In genomic region chr17:80195141-80195540, GRCh38 we compare ENCODE assay signal across 32 cellular contexts. TPM values are rescaled to one million over a fixed set of nuclear protein-coding genes. Genes with fewer than 3 reads are reported as not detected.
"Had no signal": no experiment of that assay in that cellular context is flagged by ENCODE, and none has a peak within 500 bp of the region (broad histone marks: within the 10 kb centered on the region; RNA-seq: fewer than 3 reads in every experiment).

No MANE protein-coding gene starts in this region.

- H2AFZ ChIP-seq: neural progenitor cell had no signal

- DNase-seq: heart left ventricle; hypothalamus; immature natural killer cell; left colon; left lung; lower lobe of right lung; mammary epithelial cell; mesendoderm; naive B cell; natural killer cell; nephron progenitor cell; sigmoid colon; small intestine; stimulated activated CD4-positive, alpha-beta T cell treated with anti-CD3 and anti-CD28 coated beads, Interleukin-1b, Interleukin-23, amount 100 ng/mL, for 48 hours; stimulated activated CD4-positive, alpha-beta T cell treated with anti-CD3 and anti-CD28 coated beads, Interleukin-2, amount 100 ng/mL, for 48 hours; stimulated activated CD4-positive, alpha-beta T cell treated with anti-CD3 and anti-CD28 coated beads, Interleukin-4, amount 100 ng/mL, for 4 hours; stimulated activated CD8-positive, alpha-beta memory T cell treated with anti-CD3 and anti-CD28 coated beads, Interleukin-4, amount 100 ng/mL, for 48 hours; stimulated activated naive CD4-positive, alpha-beta T cell treated with Interleukin-2 at 50 U/mL for 16 hours; stimulated activated naive CD8-positive, alpha-beta T cell treated with anti-CD3 and anti-CD28 coated beads, Interleukin-15, amount 100 ng/mL, for 72 hours; substantia nigra; transverse colon had no signal

- ATAC-seq: heart left ventricle; left colon; right cardiac atrium; stimulated activated memory B cell treated with anti-CD40 and anti-IgM and Interleukin-4, amounts not matched to agents 10 μg/mL and 1 μg/mL and 100 μg/mL, for 72 hours had no signal

- H3K4me2 ChIP-seq: neural progenitor cell had no signal

- H3K36me3 ChIP-seq: heart left ventricle, left lung, lower lobe of right lung, neural progenitor cell, ovary, sigmoid colon, transverse colon, upper lobe of left lung had no signal

- H3K9ac ChIP-seq: neural progenitor cell had no signal

- H3K9me3 ChIP-seq: heart left ventricle, left lung, lower lobe of right lung, ovary, sigmoid colon, transverse colon, upper lobe of left lung had no signal

- H3K27me3 ChIP-seq: neural progenitor cell, ovary, upper lobe of left lung had no signal

- H3K9me3 Mint-ChIP-seq: immature natural killer cell; mesothelial cell of epicardium; naive B cell; natural killer cell; nephron progenitor cell; neural progenitor cell; stimulated activated memory B cell treated with anti-CD40 and anti-IgM and Interleukin-4, amounts not matched to agents 10 μg/mL and 1 μg/mL and 100 μg/mL, for 72 hours had no signal

- H3K4me3 Mint-ChIP-seq: immature natural killer cell; mesothelial cell of epicardium; naive B cell; natural killer cell; nephron progenitor cell; neural progenitor cell; stimulated activated memory B cell treated with anti-CD40 and anti-IgM and Interleukin-4, amounts not matched to agents 10 μg/mL and 1 μg/mL and 100 μg/mL, for 72 hours; stimulated activated naive CD8-positive, alpha-beta T cell treated with anti-CD3 and anti-CD28 coated beads, Interleukin-15, amount 100 ng/mL, for 72 hours had no signal

- FAIRE-seq: islet of Langerhans, kidney, small intestine, urothelium cell line had no signal

- H3K27ac ChIP-seq: heart left ventricle, left lung, lower lobe of right lung, neural progenitor cell, ovary, sigmoid colon, transverse colon, upper lobe of left lung had no signal

- H3K4me3 ChIP-seq: heart left ventricle, left lung, lower lobe of right lung, neural progenitor cell, ovary, sigmoid colon, transverse colon, upper lobe of left lung had no signal

- H3K4me1 ChIP-seq: neural progenitor cell, sigmoid colon, transverse colon had no signal

- H3K4me1 Mint-ChIP-seq: immature natural killer cell, naive B cell, natural killer cell had no signal

- H3K36me3 Mint-ChIP-seq: immature natural killer cell; mesothelial cell of epicardium; natural killer cell; neural progenitor cell; stimulated activated memory B cell treated with anti-CD40 and anti-IgM and Interleukin-4, amounts not matched to agents 10 μg/mL and 1 μg/mL and 100 μg/mL, for 72 hours had no signal

- H3K27ac Mint-ChIP-seq: immature natural killer cell; mesothelial cell of epicardium; naive B cell; natural killer cell; nephron progenitor cell; neural progenitor cell; progenitor cell of endocrine pancreas; stimulated activated memory B cell treated with anti-CD40 and anti-IgM and Interleukin-4, amounts not matched to agents 10 μg/mL and 1 μg/mL and 100 μg/mL, for 72 hours had no signal

RNA-seq across cellular contexts. Expression of gene CARD14, which starts 25.3 kb away (rescaled TPM):
- total RNA-seq: progenitor cell of endocrine pancreas, pulmonary artery endothelial cell, sigmoid colon had no signal
- polyA plus RNA-seq: immature natural killer cell had no signal
